In genomic region chr4:184826315-184827266, GRCh38 we compare ENCODE assay signal across 8 cellular contexts. TPM values are rescaled to one million over a fixed set of nuclear protein-coding genes. Genes with fewer than 3 reads are reported as not detected.
DNase-seq lines count a peak whose midpoint lies in the region; ATAC-seq and TF ChIP-seq lines count a peak whose summit lies in the region.

No MANE protein-coding gene starts in this region.

- CTCF ChIA-PET in MCF 10A (lab: Yijun Ruan, JAX): interaction anchor here (0.7 kb wide), 1 partner anchor 7 kb away, joined by 3 read pairs; no protein-coding TSS in a partner anchor

- TF ChIP-seq CTCF in BE2C (IDR thresholded peaks at IDR 0.05; ENCODE audit: low read depth, low read length): no peak
- TF ChIP-seq CTCF in MCF 10A (IDR thresholded peaks at IDR 0.05; ENCODE audit: unreplicated experiment): no peak
- TF ChIP-seq CTCF in right lobe of liver (IDR thresholded peaks at IDR 0.05): no peak

- peak overlapping the region; percentile 86 for H3K4me3 Mint-ChIP-seq in T-helper 1 cell treated with Interleukin-12 subunit alpha and Interleukin-12 subunit beta and Interleukin-4 antibody, amounts not matched to agents 30 μg/mL and 1 μg/mL, for 36 hours
- H3K4me3 Mint-ChIP-seq in MCF 10A (ENCODE audit: unreplicated experiment): peak overlapping the region; percentile 87

- peak overlapping the region; percentile 89 to 99 (median 94) for H3K27ac ChIP-seq in right lobe of liver

- H3K4me3 ChIP-seq in BE2C (ENCODE audit: low read depth, low read length) (peak overlapping the region; percentile 63), right lobe of liver (peak overlapping the region; percentile 60 to 83 (median 76))

- no peaks in the 10 kb centered on the region for H3K9me3 Mint-ChIP-seq in T-helper 1 cell treated with Interleukin-12 subunit alpha and Interleukin-12 subunit beta and Interleukin-4 antibody, amounts not matched to agents 30 μg/mL and 1 μg/mL, for 36 hours
- no peaks in the 10 kb centered on the region for H3K9me3 Mint-ChIP-seq in MCF 10A (ENCODE audit: unreplicated experiment)

- POLR2A ChIA-PET in MCF 10A (lab: Yijun Ruan, JAX): interaction anchor here (0.7 to 4.0 kb wide), 3 partner anchors 13 to 352 kb away, joined by 3 to 62 read pairs (median 4); partner anchors contain the start of gene IRF2

- no peak for TF ChIP-seq POLR2A in right lobe of liver (IDR thresholded peaks at IDR 0.05)

- H3K9me3 ChIP-seq in BE2C (no peaks in the 10 kb centered on the region), right lobe of liver (no peaks in the 10 kb centered on the region)

- H3K27ac Mint-ChIP-seq in T-helper 1 cell treated with Interleukin-12 subunit alpha and Interleukin-12 subunit beta and Interleukin-4 antibody, amounts not matched to agents 30 μg/mL and 1 μg/mL, for 36 hours: peak overlapping the region; percentile 90
- H3K27ac Mint-ChIP-seq in MCF 10A (ENCODE audit: low read depth, unreplicated experiment): no peak overlapping the region

- peaks cover 5% of the 10 kb centered on the region for H3K27me3 Mint-ChIP-seq in T-helper 1 cell treated with Interleukin-12 subunit alpha and Interleukin-12 subunit beta and Interleukin-4 antibody, amounts not matched to agents 30 μg/mL and 1 μg/mL, for 36 hours (ENCODE audit: low read depth)
- H3K27me3 Mint-ChIP-seq in MCF 10A (ENCODE audit: insufficient read depth, unreplicated experiment): no peaks in the 10 kb centered on the region

- WGBS in right lobe of liver (ENCODE audit: insufficient coverage, low coverage, low lambda C conversion rate, missing lambda C conversion rate): 2% methylated on average over 17 of the region's 50 CpGs

- H3K36me3 Mint-ChIP-seq in T-helper 1 cell treated with Interleukin-12 subunit alpha and Interleukin-12 subunit beta and Interleukin-4 antibody, amounts not matched to agents 30 μg/mL and 1 μg/mL, for 36 hours (ENCODE audit: low read depth): peaks cover 10% of the 10 kb centered on the region
- peaks cover 8% of the 10 kb centered on the region for H3K36me3 Mint-ChIP-seq in MCF 10A (ENCODE audit: insufficient read depth, unreplicated experiment)

- H3K27me3 ChIP-seq in BE2C (no peaks in the 10 kb centered on the region), right lobe of liver (no peaks in the 10 kb centered on the region)

- BruUV-seq in MCF 10A (replicated peaks; lab: Mats Ljungman, UMichigan): TSS peak; percentile 24

- peaks cover 36% of the 10 kb centered on the region for H3K4me1 Mint-ChIP-seq in T-helper 1 cell treated with Interleukin-12 subunit alpha and Interleukin-12 subunit beta and Interleukin-4 antibody, amounts not matched to agents 30 μg/mL and 1 μg/mL, for 36 hours (ENCODE audit: low read depth)
- peaks cover 23% of the 10 kb centered on the region for H3K4me1 Mint-ChIP-seq in MCF 10A (ENCODE audit: insufficient read depth, unreplicated experiment)

- intact Hi-C loops in MCF 10A (cut with micrococcal nuclease): loop anchor here (5.0 kb wide), 1 partner anchor 79 kb away; no protein-coding TSS in a partner anchor
- intact Hi-C loops in right lobe of liver (cut with DNase I): no loop called here

- peak; percentile 56 for ATAC-seq in GM19023 (IDR thresholded peaks at IDR 0.05; ENCODE audit: unreplicated experiment)
- peak; percentile 49 for ATAC-seq in HG03175 (IDR thresholded peaks at IDR 0.05; ENCODE audit: unreplicated experiment)
- ATAC-seq in right lobe of liver: peak; percentile 33 to 53 (median 45)

- H3K36me3 ChIP-seq in BE2C (no peaks in the 10 kb centered on the region), right lobe of liver (peaks cover 0 to 4% (median 0%) of the 10 kb centered on the region in 4 donors)

- H3K4me1 ChIP-seq in BE2C (no peaks in the 10 kb centered on the region), right lobe of liver (peaks cover 0 to 24% (median 2%) of the 10 kb centered on the region in 4 donors)

- DNase-seq in BE2C: no peak
- DNase-seq in MCF 10A (ENCODE audit: unreplicated experiment): no peak
- DNase-seq in right lobe of liver: peak in 2 of 3 donors; percentile 58 to 79
- DNase-seq in stimulated activated CD8-positive, alpha-beta memory T cell treated with anti-CD3 and anti-CD28 coated beads, Interleukin-12 subunit alpha, Interleukin-12 subunit beta, amount 100 ng/mL, for 4 hours (ENCODE audit: low read depth): peak; percentile 42
- DNase-seq in DMS114 treated with DMSO at 0.1 percent for 48 hours (lab: John Stamatoyannopoulos, UW; ENCODE audit: unreplicated experiment): no peak

RNA-seq across cellular contexts. Expression of gene ACSL1, which starts 0.8 kb away (rescaled TPM):
- 9.4 TPM for polyA plus RNA-seq in BE2C (2012; ENCODE audit: insufficient read depth, insufficient read length, low read depth)
- total RNA-seq in MCF 10A (2022): 99.5 and 105 TPM in 2 replicates
- total RNA-seq in right lobe of liver: 1,000 to 10,000 TPM in 1 of 6 experiments, 100 to 1,000 TPM in 5; 544 to 1,154 (median 743) TPM

Comparison
In these comparisons a context has a peak if more than half of its experiments do, and no peak if none do; other contexts are left out.
1. DNase-seq: peak in right lobe of liver (2 of 3) and stimulated activated CD8-positive, alpha-beta memory T cell treated with anti-CD3 and anti-CD28 coated beads, Interleukin-12 subunit alpha, Interleukin-12 subunit beta, amount 100 ng/mL, for 4 hours (single experiment); none in BE2C (single experiment), MCF 10A (single experiment) and DMS114 treated with DMSO at 0.1 percent for 48 hours (single experiment).
2. Peak in every context shown above with its lines, with median percentiles within 50 percentile points of each other: ATAC-seq.